ENCODE assay signal across 16 cellular contexts in the genomic region with DNA sequence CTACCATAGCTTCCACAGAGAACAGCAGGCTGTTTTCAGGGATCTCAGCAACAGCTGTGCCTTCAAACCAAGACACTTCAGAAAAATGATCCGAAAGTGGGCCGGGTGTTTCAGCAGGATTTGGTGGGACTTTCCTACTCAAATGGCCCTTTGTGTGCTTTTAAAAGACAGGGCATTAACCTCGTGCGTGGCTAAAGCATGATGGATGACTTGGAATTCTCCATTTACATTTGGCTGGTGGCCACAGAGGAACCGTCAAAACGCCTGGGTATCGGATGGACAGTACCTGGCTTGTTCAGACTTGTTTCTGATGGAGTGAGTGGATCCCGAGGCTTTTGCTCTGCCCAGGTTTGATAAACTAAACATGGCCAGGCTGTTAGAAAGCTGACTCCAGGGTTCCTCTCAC. TPM values are rescaled to one million over a fixed set of nuclear protein-coding genes. Genes with fewer than 3 reads are reported as not detected.
A peak's percentile ranks its signal among the peaks of the same experiment; 100 is the strongest.
DNase-seq lines count a peak whose midpoint lies in the region; ATAC-seq and TF ChIP-seq lines count a peak whose summit lies in the region.
"Had no signal": no experiment of that assay in that cellular context is flagged by ENCODE, and none has a peak within 500 bp of the region (broad histone marks: within the 10 kb centered on the region; RNA-seq: fewer than 3 reads in every experiment).

No MANE protein-coding gene starts in this region.

- H3K27ac ChIP-seq in RWPE1, result peak overlapping the region; percentile 16

- POLR2A ChIA-PET in RWPE1 (lab: Yijun Ruan, JAX; ENCODE audit: low non-redundant PET), result no interaction called here
- POLR2A ChIA-PET in naive thymus-derived CD8-positive, alpha-beta T cell (lab: Charles Lee), result interaction anchor here (0.6 kb wide), 1 partner anchor 128 kb away, joined by 4 read pairs; no protein-coding TSS in a partner anchor

- CTCF ChIA-PET in RWPE1 (lab: Yijun Ruan, JAX), result interaction anchor here (0.6 to 1.2 kb wide), 4 partner anchors 36 to 1837 kb away, joined by 3 to 4 read pairs (median 3); no protein-coding TSS in a partner anchor

- H3K27me3 Mint-ChIP-seq in naive thymus-derived CD8-positive, alpha-beta T cell, result peaks cover 0 to 10% (median 3%) of the 10 kb centered on the region in 5 donors
- H3K27me3 Mint-ChIP-seq: activated naive CD8-positive, alpha-beta T cell; progenitor cell of endocrine pancreas had no signal

- H3K36me3 Mint-ChIP-seq in naive thymus-derived CD8-positive, alpha-beta T cell, result no peaks in the 10 kb centered on the region
- H3K36me3 Mint-ChIP-seq: activated naive CD8-positive, alpha-beta T cell had no signal

- no peak overlapping the region for H3K27ac Mint-ChIP-seq in naive thymus-derived CD8-positive, alpha-beta T cell
- H3K27ac Mint-ChIP-seq: activated naive CD8-positive, alpha-beta T cell had no signal

- peaks cover 0 to 28% (median 11%) of the 10 kb centered on the region in 4 donors for H3K4me1 Mint-ChIP-seq in naive thymus-derived CD8-positive, alpha-beta T cell

- no peak overlapping the region for H3K4me3 Mint-ChIP-seq in naive thymus-derived CD8-positive, alpha-beta T cell
- H3K4me3 Mint-ChIP-seq: activated naive CD8-positive, alpha-beta T cell had no signal

- ATAC-seq in GM19023 (IDR thresholded peaks at IDR 0.05; ENCODE audit: unreplicated experiment) (peak; percentile 16), HG02759 (IDR thresholded peaks at IDR 0.05; ENCODE audit: unreplicated experiment) (no peak), HG03460 (IDR thresholded peaks at IDR 0.05; ENCODE audit: unreplicated experiment) (no peak)
- no peak for ATAC-seq in naive thymus-derived CD8-positive, alpha-beta T cell
- ATAC-seq: left lobe of liver had no signal

- TF ChIP-seq CTCF in RWPE1 (conservative IDR thresholded peaks at IDR 0.05; ENCODE audit: low read depth), result no peak

- DNase-seq in A172 (ENCODE audit: low spot score) (peak; percentile 38), RWPE1 (ENCODE audit: low spot score) (peak; percentile 75), foreskin melanocyte (peak; percentile 96), cortex of kidney (lab: John Stamatoyannopoulos, UW) (no peak)
- DNase-seq in naive thymus-derived CD8-positive, alpha-beta T cell, result no peak
- DNase-seq: BE2C, KG1, NCI-H526 treated with DMSO at 0.1 percent for 48 hours had no signal

- no peaks in the 10 kb centered on the region for H3K9me3 Mint-ChIP-seq in naive thymus-derived CD8-positive, alpha-beta T cell

RNA-seq across cellular contexts. Expression of a gene that starts 36.5 kb away (rescaled TPM):
- 43.1 and 50.3 TPM in 2 replicates for total RNA-seq in A172 (2014; rRNA removed; shearing (Covaris generic))
- total RNA-seq in naive thymus-derived CD8-positive, alpha-beta T cell, result 1 to 10 TPM; 3.6 TPM
- under 1 TPM in 2 of 3 donors, not detected in 1; 0.08 to 0.14 TPM for polyA plus RNA-seq in naive thymus-derived CD8-positive, alpha-beta T cell

RNA-seq across cellular contexts. Expression of a gene that starts 40.2 kb away (rescaled TPM):
- not detected in 2 replicates for total RNA-seq in A172 (2014; rRNA removed; shearing (Covaris generic))
- total RNA-seq in naive thymus-derived CD8-positive, alpha-beta T cell, result under 1 TPM; 0.14 to 0.44 TPM
- polyA plus RNA-seq in naive thymus-derived CD8-positive, alpha-beta T cell, result under 1 TPM; 0.07 to 0.16 (median 0.12) TPM
- total RNA-seq: glomerular endothelial cell, left lobe of liver, progenitor cell of endocrine pancreas had no signal

RNA-seq across cellular contexts. Expression of a gene that starts 59.3 kb away (rescaled TPM):
- not detected in 2 replicates for total RNA-seq in A172 (2014; rRNA removed; shearing (Covaris generic))
- not detected for total RNA-seq in naive thymus-derived CD8-positive, alpha-beta T cell
- not detected for polyA plus RNA-seq in naive thymus-derived CD8-positive, alpha-beta T cell
- total RNA-seq: glomerular endothelial cell, left lobe of liver, progenitor cell of endocrine pancreas had no signal
- polyA plus RNA-seq: thymus had no signal

Comparison
In these comparisons a context has a peak if more than half of its experiments do, and no peak if none do; other contexts are left out.
1. DNase-seq: peak in A172 (single experiment), RWPE1 (single experiment) and foreskin melanocyte (single experiment); none in cortex of kidney (single experiment) and naive thymus-derived CD8-positive, alpha-beta T cell (0 of 10).